ENCODE assay signal across 12 cellular contexts in the genomic region with DNA sequence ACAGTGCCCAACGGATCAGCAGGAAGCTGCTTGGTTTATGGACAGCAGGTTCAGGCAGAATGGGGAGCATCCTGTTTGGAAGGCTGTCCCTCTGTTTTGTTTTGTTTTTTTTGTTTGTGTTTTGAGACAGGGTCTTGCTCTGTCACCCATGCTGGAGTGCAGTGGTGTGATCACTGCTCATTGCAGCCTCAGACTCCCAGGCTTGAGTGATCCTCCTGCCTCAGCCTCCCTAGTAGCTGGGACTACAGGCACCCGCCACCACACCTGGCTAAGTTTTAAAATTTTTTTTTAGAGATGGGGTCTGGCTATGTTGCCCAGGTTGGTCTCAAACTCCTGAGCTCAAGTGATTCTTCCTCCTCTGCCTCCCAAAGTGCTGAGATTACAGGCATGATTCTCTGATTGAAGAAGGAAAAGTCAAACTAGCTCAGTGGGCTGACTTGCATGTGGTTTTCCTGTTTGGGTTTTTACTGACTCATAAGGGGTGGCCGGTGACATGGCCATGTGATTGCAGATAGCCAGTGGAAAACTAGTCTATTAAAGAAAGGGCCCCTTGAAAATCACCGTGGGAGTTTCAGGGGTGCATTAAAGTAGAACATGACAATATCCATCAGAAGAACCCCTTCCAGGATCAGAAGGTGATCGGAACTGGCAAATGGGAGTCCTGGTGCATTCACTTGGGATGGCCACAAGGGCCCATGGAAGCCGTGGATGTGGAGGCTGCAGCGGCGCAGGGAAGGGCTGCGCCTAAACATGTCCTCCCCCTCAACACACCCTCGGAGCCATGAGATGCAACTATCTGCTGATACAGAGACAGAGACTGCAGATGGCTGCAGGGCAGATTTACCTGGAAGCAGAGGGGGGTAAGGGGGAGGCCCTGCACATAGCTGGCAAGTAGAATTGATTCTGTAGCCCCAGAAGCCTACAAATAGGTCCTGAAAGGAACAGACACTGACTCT. TPM values are rescaled to one million over a fixed set of nuclear protein-coding genes. Genes with fewer than 3 reads are reported as not detected.
DNase-seq lines count a peak whose midpoint lies in the region; TF ChIP-seq lines count a peak whose summit lies in the region.
"Had no signal": no experiment of that assay in that cellular context is flagged by ENCODE, and none has a peak within 500 bp of the region (broad histone marks: within the 10 kb centered on the region; RNA-seq: fewer than 3 reads in every experiment).

No MANE protein-coding gene starts in this region.

- no peaks in the 10 kb centered on the region for H3K9me3 ChIP-seq in GM23248 (ENCODE audit: low read depth)
- H3K9me3 ChIP-seq in MM.1S (replicated peaks; ENCODE audit: insufficient read depth, low read length) = no peaks in the 10 kb centered on the region

- H3K4me2 ChIP-seq in GM23248 (ENCODE audit: unreplicated experiment) (no peak overlapping the region), MM.1S (ENCODE audit: low read depth, low read length) (no peak overlapping the region)

- H3K27me3 ChIP-seq in GM23248 (replicated peaks; ENCODE audit: insufficient read depth) (peaks cover 56% of the 10 kb centered on the region), MM.1S (replicated peaks; ENCODE audit: insufficient read depth, low read length) (peaks cover 72% of the 10 kb centered on the region)

- H4K20me1 ChIP-seq in GM23248 (ENCODE audit: insufficient read depth) (no peaks in the 10 kb centered on the region), MM.1S (ENCODE audit: insufficient read depth, low read length) (no peaks in the 10 kb centered on the region)

- H3K4me3 ChIP-seq in GM23248 = no peak overlapping the region
- no peak overlapping the region for H3K4me3 ChIP-seq in MM.1S (ENCODE audit: low read length)

- H3K27ac ChIP-seq in GM23248 (no peak overlapping the region), MM.1S (ENCODE audit: low read length) (no peak overlapping the region)

- H3F3A ChIP-seq in GM23248 (ENCODE audit: insufficient read depth) (no peaks in the 10 kb centered on the region), MM.1S (ENCODE audit: insufficient read depth, low read length) (no peaks in the 10 kb centered on the region)

- peaks cover 57% of the 10 kb centered on the region for H3K27me3 Mint-ChIP-seq in activated CD4-positive, alpha-beta memory T cell treated with anti-CD3 and anti-CD28 coated beads, Interleukin-2, amount 10 ng/mL, durations not matched to agents 7 days and 5 days
- peaks cover 90% of the 10 kb centered on the region for H3K27me3 Mint-ChIP-seq in MCF 10A (ENCODE audit: insufficient read depth, unreplicated experiment)

- 65% methylated on average over 10 of the region's 10 CpGs for WGBS in GM23248 (ENCODE audit: low coverage in 1 of 2, low lambda C conversion rate in 2 of 2, missing lambda C conversion rate in 2 of 2), 2 experiments

- TF ChIP-seq CTCF in MM.1S (IDR thresholded peaks at IDR 0.05; ENCODE audit: low read length) (no peak), MCF 10A (IDR thresholded peaks at IDR 0.05; ENCODE audit: unreplicated experiment) (no peak)

- H3K9me2 ChIP-seq in GM23248 (ENCODE audit: insufficient read depth) = no peaks in the 10 kb centered on the region
- no peaks in the 10 kb centered on the region for H3K9me2 ChIP-seq in MM.1S (replicated peaks; ENCODE audit: insufficient read depth, low read length)

- peaks cover 18% of the 10 kb centered on the region for H3K4me1 Mint-ChIP-seq in activated CD4-positive, alpha-beta memory T cell treated with anti-CD3 and anti-CD28 coated beads, Interleukin-2, amount 10 ng/mL, durations not matched to agents 7 days and 5 days
- no peaks in the 10 kb centered on the region for H3K4me1 Mint-ChIP-seq in MCF 10A (ENCODE audit: insufficient read depth, unreplicated experiment)

- no peak overlapping the region for H3K4me3 Mint-ChIP-seq in activated CD4-positive, alpha-beta memory T cell treated with anti-CD3 and anti-CD28 coated beads, Interleukin-2, amount 10 ng/mL, durations not matched to agents 7 days and 5 days
- H3K4me3 Mint-ChIP-seq in MCF 10A (ENCODE audit: unreplicated experiment) = no peak overlapping the region
- H3K4me3 Mint-ChIP-seq: IgD-negative memory B cell had no signal

- H3K9ac ChIP-seq in GM23248 (no peak overlapping the region), MM.1S (ENCODE audit: low read length) (no peak overlapping the region)

- no peak overlapping the region for H2AFZ ChIP-seq in GM23248
- no peak overlapping the region for H2AFZ ChIP-seq in MM.1S (ENCODE audit: low read length)

- no peaks in the 10 kb centered on the region for H3K4me1 ChIP-seq in GM23248 (ENCODE audit: insufficient read depth)
- H3K4me1 ChIP-seq in MM.1S (ENCODE audit: low read length) = no peaks in the 10 kb centered on the region

- H3K27ac Mint-ChIP-seq in activated CD4-positive, alpha-beta memory T cell treated with anti-CD3 and anti-CD28 coated beads, Interleukin-2, amount 10 ng/mL, durations not matched to agents 7 days and 5 days = no peak overlapping the region
- no peak overlapping the region for H3K27ac Mint-ChIP-seq in MCF 10A (ENCODE audit: low read depth, unreplicated experiment)
- H3K27ac Mint-ChIP-seq: IgD-negative memory B cell had no signal

- CTCF ChIA-PET in activated CD4-positive, alpha-beta memory T cell treated with anti-CD3 and anti-CD28 coated beads, Interleukin-2, amount 10 ng/mL, durations not matched to agents 7 days and 5 days (lab: Charles Lee) = interaction anchor here (0.9 to 1.7 kb wide), 3 partner anchors 76 to 142 kb away, joined by 3 to 4 read pairs (median 3); no protein-coding TSS in a partner anchor
- CTCF ChIA-PET in MCF 10A (lab: Yijun Ruan, JAX) = no interaction called here

- intact Hi-C loops in posterior cingulate gyrus (cut with DNase I) (no loop called here), MCF 10A (cut with micrococcal nuclease) (no loop called here)

- POLR2A ChIA-PET in activated CD4-positive, alpha-beta memory T cell treated with anti-CD3 and anti-CD28 coated beads, Interleukin-2, amount 10 ng/mL, durations not matched to agents 7 days and 5 days (lab: Charles Lee) = no interaction called here
- POLR2A ChIA-PET in MCF 10A (lab: Yijun Ruan, JAX) = no interaction called here

- BruUV-seq in MCF 10A (replicated peaks; lab: Mats Ljungman, UMichigan) = no TSS peak

- H3K79me2 ChIP-seq in GM23248 (ENCODE audit: insufficient read depth) (no peaks in the 10 kb centered on the region), MM.1S (ENCODE audit: low read length) (no peaks in the 10 kb centered on the region)

- no peaks in the 10 kb centered on the region for H3K36me3 Mint-ChIP-seq in activated CD4-positive, alpha-beta memory T cell treated with anti-CD3 and anti-CD28 coated beads, Interleukin-2, amount 10 ng/mL, durations not matched to agents 7 days and 5 days (ENCODE audit: low read depth)
- no peaks in the 10 kb centered on the region for H3K36me3 Mint-ChIP-seq in MCF 10A (ENCODE audit: insufficient read depth, unreplicated experiment)
- H3K36me3 Mint-ChIP-seq: IgD-negative memory B cell had no signal

- no peaks in the 10 kb centered on the region for H3K36me3 ChIP-seq in GM23248 (ENCODE audit: low read depth)
- no peaks in the 10 kb centered on the region for H3K36me3 ChIP-seq in MM.1S (replicated peaks; ENCODE audit: insufficient read depth, low read length)

- peak; percentile 54 for DNase-seq in ELR (ENCODE audit: low read depth)
- peak; percentile 46 for DNase-seq in GM23248
- DNase-seq in activated CD4-positive, alpha-beta memory T cell treated with anti-CD3 and anti-CD28 coated beads, Interleukin-2, amount 10 ng/mL, durations not matched to agents 7 days and 5 days = peak; percentile 38
- DNase-seq in medulla oblongata (ENCODE audit: extremely low spot score) = peak; percentile 27
- DNase-seq in posterior cingulate gyrus = no peak
- DNase-seq in MM.1S = no peak
- no peak for DNase-seq in MCF 10A (ENCODE audit: unreplicated experiment)
- no peak for DNase-seq in middle frontal gyrus (ENCODE audit: extremely low spot score, low spot score)
- DNase-seq: activated CD4-positive, CD25-positive, alpha-beta regulatory T cell treated with anti-CD3 and anti-CD28 coated beads, Interleukin-2, amount 50 U/mL, for 72 hours had no signal

- in situ Hi-C loops in GM23248 (cut with MboI) = no loop called here

- no peaks in the 10 kb centered on the region for H3K9me3 Mint-ChIP-seq in activated CD4-positive, alpha-beta memory T cell treated with anti-CD3 and anti-CD28 coated beads, Interleukin-2, amount 10 ng/mL, durations not matched to agents 7 days and 5 days
- H3K9me3 Mint-ChIP-seq in MCF 10A (ENCODE audit: unreplicated experiment) = no peaks in the 10 kb centered on the region

RNA-seq across cellular contexts. Expression of a gene that starts 26.5 kb away (rescaled TPM):
- not detected in 2 replicates for total RNA-seq in GM23248 (2014; rRNA removed; shearing (Covaris generic))
- not detected in 2 replicates for polyA plus RNA-seq in GM23248 (2016; fragmentation: Nextera tagmentation; extraction: Ambion mirVana)
- total RNA-seq in activated CD4-positive, alpha-beta memory T cell treated with anti-CD3 and anti-CD28 coated beads, Interleukin-2, amount 10 ng/mL, durations not matched to agents 7 days and 5 days = not detected
- total RNA-seq in MCF 10A (2022) = not detected in 2 replicates
- total RNA-seq: cardiac septum, omental fat pad had no signal
- polyA plus RNA-seq: IgD-negative memory B cell had no signal

RNA-seq across cellular contexts. Expression of a gene that starts 30.9 kb away (rescaled TPM):
- total RNA-seq in GM23248 (2014; rRNA removed; shearing (Covaris generic)) = 0.25 TPM in 1 of 2 replicates, not detected in the other
- 0.14 and 0.27 TPM in 2 replicates for polyA plus RNA-seq in GM23248 (2016; fragmentation: Nextera tagmentation; extraction: Ambion mirVana)
- total RNA-seq in activated CD4-positive, alpha-beta memory T cell treated with anti-CD3 and anti-CD28 coated beads, Interleukin-2, amount 10 ng/mL, durations not matched to agents 7 days and 5 days = 1 to 10 TPM; 5.2 to 5.7 TPM
- 0.42 and 0.81 TPM in 2 replicates for total RNA-seq in MCF 10A (2022)
- polyA plus RNA-seq: IgD-negative memory B cell had no signal

RNA-seq across cellular contexts. Expression of a gene that starts 35.5 kb away (rescaled TPM):
- total RNA-seq in GM23248 (2014; rRNA removed; shearing (Covaris generic)) = not detected in 2 replicates
- polyA plus RNA-seq in GM23248 (2016; fragmentation: Nextera tagmentation; extraction: Ambion mirVana) = not detected in 2 replicates
- total RNA-seq in activated CD4-positive, alpha-beta memory T cell treated with anti-CD3 and anti-CD28 coated beads, Interleukin-2, amount 10 ng/mL, durations not matched to agents 7 days and 5 days = not detected
- not detected in 2 replicates for total RNA-seq in MCF 10A (2022)
- total RNA-seq: cardiac septum, omental fat pad had no signal
- polyA plus RNA-seq: IgD-negative memory B cell had no signal

Comparison
In these comparisons a context has a peak if more than half of its experiments do, and no peak if none do; other contexts are left out.
1. DNase-seq: peak in ELR (single experiment), GM23248 (single experiment), activated CD4-positive, alpha-beta memory T cell treated with anti-CD3 and anti-CD28 coated beads, Interleukin-2, amount 10 ng/mL, durations not matched to agents 7 days and 5 days (single experiment) and medulla oblongata (single experiment); none in posterior cingulate gyrus (0 of 10), MM.1S (single experiment), MCF 10A (single experiment) and middle frontal gyrus (single experiment).